8 cellular contexts compared by ENCODE assay signal in genomic region chr17:73369817-73370490, GRCh38. TPM values are rescaled to one million over a fixed set of nuclear protein-coding genes. Genes with fewer than 3 reads are reported as not detected.
DNase-seq lines count a peak whose midpoint lies in the region; ATAC-seq, FAIRE-seq and TF ChIP-seq lines count a peak whose summit lies in the region.
"Not testable (repeated sequence)": the region's sequence is repeated elsewhere in the genome, so short reads cannot be mapped to it uniquely, and the experiment has no call there.

No MANE protein-coding gene starts in this region.

- not testable (repeated sequence) for H3K27me3 ChIP-seq in dorsolateral prefrontal cortex
- peaks cover 13 to 83% of the 10 kb centered on the region in 2 experiments; a peak in 4 of 5 replicates for H3K27me3 ChIP-seq in HepG2 (ENCODE audit: control insufficient read depth in 1 of 2, insufficient read depth in 2 of 2, low read length in 2 of 2)

- peak; percentile 68 for ATAC-seq in GM19035 (IDR thresholded peaks at IDR 0.05; ENCODE audit: unreplicated experiment)
- peak; percentile 88 for ATAC-seq in HepG2

- POLR2A ChIA-PET in OCI-LY7 (lab: Charles Lee): interaction anchor here (0.7 to 1.6 kb wide), 4 partner anchors 15 to 645 kb away, joined by 3 to 5 read pairs (median 4); no protein-coding TSS in a partner anchor
- POLR2A ChIA-PET in HepG2 (lab: Yijun Ruan, JAX): interaction anchor here (0.6 to 2.8 kb wide), 5 partner anchors 10 to 180 kb away, joined by 3 to 22 read pairs (median 3); partner anchors contain the start of gene CPSF4L

- intact Hi-C loops in OCI-LY7 (cut with micrococcal nuclease; ENCODE audit: unreplicated experiment): loop anchor here (1.0 to 10.0 kb wide), 5 partner anchors 115 to 810 kb away; no protein-coding TSS in a partner anchor
- intact Hi-C loops in dorsolateral prefrontal cortex (cut with DNase I): loop anchor here (1.0 to 10.0 kb wide), 7 partner anchors 59 to 813 kb away; no protein-coding TSS in a partner anchor
- intact Hi-C loops in HepG2 (cut with micrococcal nuclease; ENCODE audit: unreplicated experiment): loop anchor here (1.0 to 5.0 kb wide), 4 partner anchors 115 to 645 kb away; no protein-coding TSS in a partner anchor

- not testable (repeated sequence) for H4K20me1 ChIP-seq in OCI-LY7 (ENCODE audit: insufficient read depth, low read length); HepG2 (ENCODE audit: insufficient read depth, low read length)

- in situ Hi-C loops in HepG2 (cut with HindIII; ENCODE audit: extremely low pct_ligation_motif_present, low pct_unique_long_range_greater_than_20kb): loop anchor here (5.0 kb wide), 2 partner anchors 113 to 643 kb away; no protein-coding TSS in a partner anchor

- DNase-seq in AG09309 (ENCODE audit: low read depth) (peak; percentile 11), LHCN-M2 (ENCODE audit: low read depth) (peak; percentile 61), OCI-LY7 (ENCODE audit: low spot score) (peak; percentile 77), dorsolateral prefrontal cortex (peak; percentile 79 to 93 (median 87)), HepG2 (ENCODE audit: low spot score) (peak; percentile 75)
- DNase-seq in activated CD8-positive, alpha-beta memory T cell treated with anti-CD3 and anti-CD28 coated beads for 4 hours (ENCODE audit: low read depth in 2 of 2): peak; percentile 43 to 62
- DNase-seq in stimulated activated CD4-positive, alpha-beta T cell treated with anti-CD3 and anti-CD28 coated beads, Interleukin-2, amount 100 ng/mL, for 4 hours (ENCODE audit: low read depth): peak; percentile 46

- not testable (repeated sequence) for H2AFZ ChIP-seq in OCI-LY7 (ENCODE audit: low read length); HepG2 (ENCODE audit: low read length)

- TF ChIP-seq CTCF in AG09309 (IDR thresholded peaks at IDR 0.05; ENCODE audit: control insufficient read depth, insufficient read depth, low read depth, low read length, missing control alignments) (peak; percentile 81), OCI-LY7 (conservative IDR thresholded peaks at IDR 0.05; ENCODE audit: low read length) (peak; percentile 97), dorsolateral prefrontal cortex (IDR thresholded peaks at IDR 0.05 in 54 of 56, conservative IDR thresholded peaks at IDR 0.05 in 2 of 56; ENCODE audit: low read depth in 1 of 56, partially characterized antibody in 56 of 56) (peak; percentile 92 to 100 (median 97)), HepG2 (CRISPR knock-in tag; IDR thresholded peaks at IDR 0.05) (peak; percentile 96)

- 22% methylated on average over 14 of the region's 14 CpGs for WGBS in HepG2 (ENCODE audit: low lambda C conversion rate)

- not testable (repeated sequence) for H3K4me1 ChIP-seq in OCI-LY7 (ENCODE audit: insufficient read depth, low read length, poor library complexity, severe bottlenecking)
- H3K4me1 ChIP-seq in HepG2 (ENCODE audit: insufficient read depth, low read length): peaks cover 27% of the 10 kb centered on the region

- not testable (repeated sequence) for H3K9ac ChIP-seq in HepG2 (ENCODE audit: insufficient read depth, low read depth, low read length)

- not testable (repeated sequence) for BruUV-seq in OCI-LY7 (replicated peaks; lab: Mats Ljungman, UMichigan); HepG2 (replicated peaks; lab: Mats Ljungman, UMichigan)

- FAIRE-seq in HepG2 (lab: Jason Lieb, UNC): peak; percentile 91

- not testable (repeated sequence) for H3K27ac ChIP-seq in OCI-LY7 (ENCODE audit: low read depth, low read length, poor library complexity, severe bottlenecking); HepG2 (ENCODE audit: extremely low read length, insufficient read depth, low read length)
- H3K27ac ChIP-seq in dorsolateral prefrontal cortex: peak overlapping the region in 9 of 59 donors; percentile 0 to 60 (median 23)

- TF ChIP-seq POLR2A in HepG2 (IDR thresholded peaks at IDR 0.05; ENCODE audit: insufficient read depth in 1 of 2, low read depth in 2 of 2, low read length in 2 of 2): not testable (repeated sequence)

- TF ChIP-seq EP300 in HepG2 (IDR thresholded peaks at IDR 0.05; ENCODE audit: low read depth in 2 of 2, low read length in 2 of 2); HepG2 (CRISPR knock-in tag; IDR thresholded peaks at IDR 0.05; ENCODE audit: borderline replicate concordance): not testable (repeated sequence)

- not testable (repeated sequence) for H3K4me3 ChIP-seq in AG09309 (ENCODE audit: control insufficient read depth, low read depth, low read length); OCI-LY7 (ENCODE audit: low read depth, low read length, poor library complexity, severe bottlenecking); dorsolateral prefrontal cortex; HepG2 (replicated peaks in 1 of 3; ENCODE audit: insufficient read depth in 1 of 3, low read depth in 2 of 3, low read length in 3 of 3)

- not testable (repeated sequence) for H3K36me3 ChIP-seq in OCI-LY7 (ENCODE audit: insufficient read depth, low read length); HepG2 (replicated peaks in 1 of 2; ENCODE audit: control insufficient read depth in 1 of 2, insufficient read depth in 2 of 2, low read length in 2 of 2)

- H3K79me2 ChIP-seq in OCI-LY7 (ENCODE audit: insufficient read depth, low read depth, low read length); HepG2 (ENCODE audit: insufficient read depth, low read length): not testable (repeated sequence)

- not testable (repeated sequence) for H3K4me2 ChIP-seq in OCI-LY7 (ENCODE audit: low read length)
- H3K4me2 ChIP-seq in HepG2 (ENCODE audit: low read depth, low read length): peak overlapping the region; percentile 75; the same call in 1 of the 2 replicates

- H3K9me2 ChIP-seq in OCI-LY7 (ENCODE audit: insufficient read depth, low read length): not testable (repeated sequence)

- CTCF ChIA-PET in OCI-LY7 (lab: Charles Lee; ENCODE audit: unreplicated experiment): interaction anchor here (1.2 to 1.5 kb wide), 4 partner anchors 112 to 813 kb away, joined by 3 to 14 read pairs (median 8); no protein-coding TSS in a partner anchor
- CTCF ChIA-PET in HepG2 (lab: Yijun Ruan, JAX; ENCODE audit: low intra/inter-chr PET ratio, low total read pairs): interaction anchor here (1.1 to 5.1 kb wide), 4 partner anchors 58 to 179 kb away, joined by 4 to 159 read pairs (median 8); partner anchors contain the start of genes CDC42EP4 and CPSF4L

- H3K9me3 ChIP-seq in OCI-LY7 (ENCODE audit: low read length); HepG2 (ENCODE audit: low read length): not testable (repeated sequence)

- peak; percentile 98 for TF ChIP-seq RAD21 in HepG2 (CRISPR knock-in tag; IDR thresholded peaks at IDR 0.05)

TF ChIP-seq in HepG2, 621 proteins besides CTCF, POLR2A, EP300 and RAD21 (continues in another document):
- peak; percentile 78; the same call in 1 of the 2 replicates for TF ChIP-seq ZNF580 (CRISPR knock-in tag; IDR thresholded peaks at IDR 0.05; ENCODE audit: borderline replicate concordance, low read depth)
- peak; percentile 52; the same call in 1 of the 2 replicates for TF ChIP-seq ZNF274 (CRISPR knock-in tag; IDR thresholded peaks at IDR 0.05)
- TF ChIP-seq ZNF567 (CRISPR knock-in tag; IDR thresholded peaks at IDR 0.05; ENCODE audit: borderline replicate concordance): peak; percentile 68; the same call in 1 of the 2 replicates
- peak; percentile 98 for TF ChIP-seq SMC3 (IDR thresholded peaks at IDR 0.05; ENCODE audit: low read length)

RNA-seq across cellular contexts. Expression of gene CDC42EP4, which starts 58.2 kb away (rescaled TPM):
- 20.6 and 24.1 TPM in 2 replicates for total RNA-seq in LHCN-M2 (2014; rRNA removed)
- polyA plus RNA-seq in LHCN-M2 (2012): 11.0 TPM
- total RNA-seq in OCI-LY7 (2014; rRNA removed; shearing (Covaris generic)): not detected in 2 replicates
- total RNA-seq in OCI-LY7 (2022): not detected in 2 replicates
- total RNA-seq in dorsolateral prefrontal cortex: 100 to 1,000 TPM in 13 of 120 experiments, 10 to 100 TPM in 107; 47.4 to 222 (median 76.7) TPM
- total RNA-seq in HepG2 (2016; rRNA removed; fragmentation: Illumina TruSeq; extraction: Trizol): 54.0 and 55.0 TPM in 2 replicates
- 13.5 and 14.9 TPM in 2 replicates for total RNA-seq in HepG2 (2016; cell fraction: cytosol; rRNA removed; fragmentation: Illumina TruSeq; extraction: Trizol; ENCODE audit: low read depth)
- total RNA-seq in HepG2 (2016; cell fraction: insoluble cytoplasmic fraction; rRNA removed; fragmentation: Illumina TruSeq; extraction: Trizol): 45.9 and 55.1 TPM in 2 replicates
- total RNA-seq in HepG2 (2016; cell fraction: membrane; rRNA removed; fragmentation: Illumina TruSeq; extraction: Trizol): 45.7 and 51.9 TPM in 2 replicates
- 34.9 and 36.1 TPM in 2 replicates for total RNA-seq in HepG2 (2016; cell fraction: nucleus; rRNA removed; fragmentation: Illumina TruSeq; extraction: Trizol)
- 19.0 and 21.7 TPM in 2 replicates for polyA plus RNA-seq in HepG2 (2011; rRNA removed)
- polyA plus RNA-seq in HepG2 (2011; cell fraction: cytosol; rRNA removed): 16.2 and 20.1 TPM in 2 replicates
- 18.6 and 24.3 TPM in 2 replicates for polyA plus RNA-seq in HepG2 (2011; cell fraction: nucleus; rRNA removed)
- polyA plus RNA-seq in HepG2 (2012): 18.4 and 22.4 TPM in 2 replicates
- polyA plus RNA-seq in HepG2 (2016; cell fraction: cytosol; fragmentation: Illumina TruSeq; extraction: Trizol; ENCODE audit: low read depth): 11.7 and 14.2 TPM in 2 replicates
- 58.7 and 66.8 TPM in 2 replicates for polyA plus RNA-seq in HepG2 (2016; cell fraction: insoluble cytoplasmic fraction; fragmentation: Illumina TruSeq; extraction: Trizol; ENCODE audit: low read depth)
- 37.7 and 41.8 TPM in 2 replicates for polyA plus RNA-seq in HepG2 (2016; cell fraction: membrane; fragmentation: Illumina TruSeq; extraction: Trizol; ENCODE audit: low read depth)
- polyA plus RNA-seq in HepG2 (2016; cell fraction: nucleus; fragmentation: Illumina TruSeq; extraction: Trizol; ENCODE audit: insufficient read depth, low read depth): 41.4 and 43.9 TPM in 2 replicates
- 68.4 and 91.9 TPM in 2 replicates for polyA minus RNA-seq in HepG2 (2011; rRNA and poly(A)+ RNA removed; ENCODE audit: low replicate concordance)
- polyA minus RNA-seq in HepG2 (2011; cell fraction: cytosol; rRNA and poly(A)+ RNA removed): 25.3 and 26.4 TPM in 2 replicates
- 32.3 and 36.9 TPM in 2 replicates for polyA minus RNA-seq in HepG2 (2011; cell fraction: nucleus; rRNA and poly(A)+ RNA removed)

Comparison
In these comparisons a context has a peak if more than half of its experiments do, and no peak if none do; other contexts are left out.
1. DNase-seq: peak in every context shown above with its lines; median percentile 87 in dorsolateral prefrontal cortex; 77 in OCI-LY7; 75 in HepG2; 61 in LHCN-M2; 52 in activated CD8-positive, alpha-beta memory T cell treated with anti-CD3 and anti-CD28 coated beads for 4 hours; 46 in stimulated activated CD4-positive, alpha-beta T cell treated with anti-CD3 and anti-CD28 coated beads, Interleukin-2, amount 100 ng/mL, for 4 hours; 11 in AG09309.
2. RNA of gene CDC42EP4, which starts 58.2 kb away (total RNA-seq): 47.4 to 222 TPM in dorsolateral prefrontal cortex, 13.5 to 55.1 TPM in HepG2 and 20.6 to 24.1 TPM in LHCN-M2; not detected in OCI-LY7; every median in the first group is over 10 times any median in the second.
3. Peak in every context shown above with its lines, with median percentiles within 50 percentile points of each other: CTCF ChIP-seq.